1 cellular context compared by ENCODE assay signal in the genomic region with DNA sequence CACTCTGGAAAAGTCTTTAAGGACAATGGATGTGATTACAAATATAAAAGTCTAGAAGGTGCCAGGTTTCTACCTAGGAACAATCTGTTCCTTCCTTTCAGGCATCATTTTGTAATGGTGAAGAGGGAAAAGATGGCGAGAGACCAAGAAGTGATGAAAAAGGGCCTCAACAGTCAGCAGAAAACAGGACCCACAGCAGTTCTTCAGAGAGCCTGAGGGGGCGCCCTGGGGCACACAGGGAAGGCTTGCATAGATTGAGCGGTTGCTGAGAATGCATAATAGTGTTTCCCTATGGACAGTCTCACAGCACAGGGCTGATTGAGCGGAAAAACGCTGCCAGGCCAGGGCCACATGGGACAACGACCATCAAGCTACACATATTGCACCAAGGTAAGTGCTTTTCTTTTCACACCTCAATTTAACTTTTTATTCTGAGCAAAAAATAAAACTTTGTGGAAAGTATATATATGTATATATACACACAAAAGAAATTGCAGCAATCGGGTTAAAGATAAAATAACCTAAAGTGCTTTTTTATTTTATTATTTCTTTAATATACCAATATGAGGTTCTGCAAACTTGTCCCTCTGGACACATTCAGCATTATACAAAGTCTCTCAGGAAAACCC.
TF ChIP-seq lines count a peak whose summit lies in the region.

No MANE protein-coding gene starts in this region.

TF ChIP-seq in HepG2, 621 proteins besides CTCF, POLR2A, EP300 and RAD21 (continues in another document):
- TF ChIP-seq ISL2 (CRISPR knock-in tag; IDR thresholded peaks at IDR 0.05) (no peak), ZFX (CRISPR knock-in tag; IDR thresholded peaks at IDR 0.05; ENCODE audit: low read depth) (no peak), REL (CRISPR knock-in tag; conservative IDR thresholded peaks at IDR 0.05) (no peak), GATAD2A (CRISPR knock-in tag; IDR thresholded peaks at IDR 0.05) (peak; percentile 34; the same call in 1 of the 2 replicates), MAFK (conservative IDR thresholded peaks at IDR 0.05 in 1 of 2, IDR thresholded peaks at IDR 0.05 in 1 of 2; ENCODE audit: low read length in 2 of 2) (peak; percentile 72 to 87), KAT8 (CRISPR knock-in tag; IDR thresholded peaks at IDR 0.05) (peak; percentile 29; the same call in 1 of the 2 replicates), ZBTB3 (CRISPR knock-in tag; IDR thresholded peaks at IDR 0.05; ENCODE audit: borderline replicate concordance, low read depth) (no peak), NFE2L2 (IDR thresholded peaks at IDR 0.05; ENCODE audit: low read length) (peak; percentile 28; the same call in 1 of the 2 replicates), ZNF547 (CRISPR knock-in tag; IDR thresholded peaks at IDR 0.05) (no peak), MAFF (IDR thresholded peaks at IDR 0.05; ENCODE audit: low read depth, low read length) (peak; percentile 84), NR2F1 (CRISPR knock-in tag; IDR thresholded peaks at IDR 0.05) (no peak), POLR2AphosphoS5 (IDR thresholded peaks at IDR 0.05; ENCODE audit: low read depth, low read length) (no peak), ZNF614 (CRISPR knock-in tag; IDR thresholded peaks at IDR 0.05; ENCODE audit: borderline replicate concordance) (0 out of 2 replicates have a peak, but pooled peaks have one; percentile 55), NFKBIZ (CRISPR knock-in tag; IDR thresholded peaks at IDR 0.05) (no peak), EED (CRISPR knock-in tag; IDR thresholded peaks at IDR 0.05) (no peak), IKZF1 (IDR thresholded peaks at IDR 0.05) (no peak), ZNF790 (CRISPR knock-in tag; IDR thresholded peaks at IDR 0.05; ENCODE audit: borderline replicate concordance) (no peak), CREB1 (IDR thresholded peaks at IDR 0.05) (no peak), CREB1 (CRISPR knock-in tag; IDR thresholded peaks at IDR 0.05) (0 out of 2 replicates have a peak, but pooled peaks have one; percentile 1), BHLHE40 (IDR thresholded peaks at IDR 0.05; ENCODE audit: low read length) (0 out of 2 replicates have a peak, but pooled peaks have one; percentile 25), SALL1 (CRISPR knock-in tag; IDR thresholded peaks at IDR 0.05) (0 out of 2 replicates have a peak, but pooled peaks have one; percentile 19), ZNF749 (CRISPR knock-in tag; IDR thresholded peaks at IDR 0.05; ENCODE audit: borderline replicate concordance) (no peak), ZBTB7B (CRISPR knock-in tag; IDR thresholded peaks at IDR 0.05) (no peak)
- TF ChIP-seq, protein P1, sequence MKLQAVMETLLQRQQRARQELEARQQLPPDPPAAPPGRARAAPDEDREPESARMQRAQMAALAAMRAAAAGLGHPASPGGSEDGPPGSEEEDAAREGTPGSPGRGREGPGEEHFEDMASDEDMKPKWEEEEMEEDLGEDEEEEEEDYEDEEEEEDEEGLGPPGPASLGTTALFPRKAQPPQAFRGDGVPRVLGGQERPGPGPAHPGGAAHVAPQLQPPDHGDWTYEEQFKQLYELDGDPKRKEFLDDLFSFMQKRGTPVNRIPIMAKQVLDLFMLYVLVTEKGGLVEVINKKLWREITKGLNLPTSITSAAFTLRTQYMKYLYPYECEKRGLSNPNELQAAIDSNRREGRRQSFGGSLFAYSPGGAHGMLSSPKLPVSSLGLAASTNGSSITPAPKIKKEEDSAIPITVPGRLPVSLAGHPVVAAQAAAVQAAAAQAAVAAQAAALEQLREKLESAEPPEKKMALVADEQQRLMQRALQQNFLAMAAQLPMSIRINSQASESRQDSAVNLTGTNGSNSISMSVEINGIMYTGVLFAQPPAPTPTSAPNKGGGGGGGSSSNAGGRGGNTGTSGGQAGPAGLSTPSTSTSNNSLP (IDR thresholded peaks at IDR 0.05; ENCODE audit: low read depth, low read length) = peak; percentile 43; the same call in 1 of the 2 replicates
- TF ChIP-seq, protein P2, sequence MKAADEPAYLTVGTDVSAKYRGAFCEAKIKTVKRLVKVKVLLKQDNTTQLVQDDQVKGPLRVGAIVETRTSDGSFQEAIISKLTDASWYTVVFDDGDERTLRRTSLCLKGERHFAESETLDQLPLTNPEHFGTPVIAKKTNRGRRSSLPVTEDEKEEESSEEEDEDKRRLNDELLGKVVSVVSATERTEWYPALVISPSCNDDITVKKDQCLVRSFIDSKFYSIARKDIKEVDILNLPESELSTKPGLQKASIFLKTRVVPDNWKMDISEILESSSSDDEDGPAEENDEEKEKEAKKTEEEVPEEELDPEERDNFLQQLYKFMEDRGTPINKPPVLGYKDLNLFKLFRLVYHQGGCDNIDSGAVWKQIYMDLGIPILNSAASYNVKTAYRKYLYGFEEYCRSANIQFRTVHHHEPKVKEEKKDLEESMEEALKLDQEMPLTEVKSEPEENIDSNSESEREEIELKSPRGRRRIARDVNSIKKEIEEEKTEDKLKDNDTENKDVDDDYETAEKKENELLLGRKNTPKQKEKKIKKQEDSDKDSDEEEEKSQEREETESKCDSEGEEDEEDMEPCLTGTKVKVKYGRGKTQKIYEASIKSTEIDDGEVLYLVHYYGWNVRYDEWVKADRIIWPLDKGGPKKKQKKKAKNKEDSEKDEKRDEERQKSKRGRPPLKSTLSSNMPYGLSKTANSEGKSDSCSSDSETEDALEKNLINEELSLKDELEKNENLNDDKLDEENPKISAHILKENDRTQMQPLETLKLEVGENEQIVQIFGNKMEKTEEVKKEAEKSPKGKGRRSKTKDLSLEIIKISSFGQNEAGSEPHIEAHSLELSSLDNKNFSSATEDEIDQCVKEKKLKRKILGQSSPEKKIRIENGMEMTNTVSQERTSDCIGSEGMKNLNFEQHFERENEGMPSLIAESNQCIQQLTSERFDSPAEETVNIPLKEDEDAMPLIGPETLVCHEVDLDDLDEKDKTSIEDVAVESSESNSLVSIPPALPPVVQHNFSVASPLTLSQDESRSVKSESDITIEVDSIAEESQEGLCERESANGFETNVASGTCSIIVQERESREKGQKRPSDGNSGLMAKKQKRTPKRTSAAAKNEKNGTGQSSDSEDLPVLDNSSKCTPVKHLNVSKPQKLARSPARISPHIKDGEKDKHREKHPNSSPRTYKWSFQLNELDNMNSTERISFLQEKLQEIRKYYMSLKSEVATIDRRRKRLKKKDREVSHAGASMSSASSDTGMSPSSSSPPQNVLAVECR (CRISPR knock-in tag; IDR thresholded peaks at IDR 0.05; ENCODE audit: borderline replicate concordance) = no peak
- TF ChIP-seq, protein P3, sequence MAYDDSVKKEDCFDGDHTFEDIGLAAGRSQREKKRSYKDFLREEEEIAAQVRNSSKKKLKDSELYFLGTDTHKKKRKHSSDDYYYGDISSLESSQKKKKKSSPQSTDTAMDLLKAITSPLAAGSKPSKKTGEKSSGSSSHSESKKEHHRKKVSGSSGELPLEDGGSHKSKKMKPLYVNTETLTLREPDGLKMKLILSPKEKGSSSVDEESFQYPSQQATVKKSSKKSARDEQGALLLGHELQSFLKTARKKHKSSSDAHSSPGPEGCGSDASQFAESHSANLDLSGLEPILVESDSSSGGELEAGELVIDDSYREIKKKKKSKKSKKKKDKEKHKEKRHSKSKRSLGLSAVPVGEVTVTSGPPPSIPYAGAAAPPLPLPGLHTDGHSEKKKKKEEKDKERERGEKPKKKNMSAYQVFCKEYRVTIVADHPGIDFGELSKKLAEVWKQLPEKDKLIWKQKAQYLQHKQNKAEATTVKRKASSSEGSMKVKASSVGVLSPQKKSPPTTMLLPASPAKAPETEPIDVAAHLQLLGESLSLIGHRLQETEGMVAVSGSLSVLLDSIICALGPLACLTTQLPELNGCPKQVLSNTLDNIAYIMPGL (CRISPR knock-in tag; IDR thresholded peaks at IDR 0.05; ENCODE audit: borderline replicate concordance in 1 of 2, low read depth in 1 of 2) = peak; percentile 16 to 46; a peak in 1 of 4 replicates
- TF ChIP-seq, protein P4, sequence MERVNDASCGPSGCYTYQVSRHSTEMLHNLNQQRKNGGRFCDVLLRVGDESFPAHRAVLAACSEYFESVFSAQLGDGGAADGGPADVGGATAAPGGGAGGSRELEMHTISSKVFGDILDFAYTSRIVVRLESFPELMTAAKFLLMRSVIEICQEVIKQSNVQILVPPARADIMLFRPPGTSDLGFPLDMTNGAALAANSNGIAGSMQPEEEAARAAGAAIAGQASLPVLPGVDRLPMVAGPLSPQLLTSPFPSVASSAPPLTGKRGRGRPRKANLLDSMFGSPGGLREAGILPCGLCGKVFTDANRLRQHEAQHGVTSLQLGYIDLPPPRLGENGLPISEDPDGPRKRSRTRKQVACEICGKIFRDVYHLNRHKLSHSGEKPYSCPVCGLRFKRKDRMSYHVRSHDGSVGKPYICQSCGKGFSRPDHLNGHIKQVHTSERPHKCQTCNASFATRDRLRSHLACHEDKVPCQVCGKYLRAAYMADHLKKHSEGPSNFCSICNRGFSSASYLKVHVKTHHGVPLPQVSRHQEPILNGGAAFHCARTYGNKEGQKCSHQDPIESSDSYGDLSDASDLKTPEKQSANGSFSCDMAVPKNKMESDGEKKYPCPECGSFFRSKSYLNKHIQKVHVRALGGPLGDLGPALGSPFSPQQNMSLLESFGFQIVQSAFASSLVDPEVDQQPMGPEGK (CRISPR knock-in tag; IDR thresholded peaks at IDR 0.05) = 0 out of 2 replicates have a peak, but pooled peaks have one; percentile 19
- TF ChIP-seq, protein P5, sequence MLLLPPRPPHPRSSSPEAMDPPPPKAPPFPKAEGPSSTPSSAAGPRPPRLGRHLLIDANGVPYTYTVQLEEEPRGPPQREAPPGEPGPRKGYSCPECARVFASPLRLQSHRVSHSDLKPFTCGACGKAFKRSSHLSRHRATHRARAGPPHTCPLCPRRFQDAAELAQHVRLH (CRISPR knock-in tag; IDR thresholded peaks at IDR 0.05; ENCODE audit: borderline replicate concordance, low read depth) = no peak
- TF ChIP-seq, protein P6, sequence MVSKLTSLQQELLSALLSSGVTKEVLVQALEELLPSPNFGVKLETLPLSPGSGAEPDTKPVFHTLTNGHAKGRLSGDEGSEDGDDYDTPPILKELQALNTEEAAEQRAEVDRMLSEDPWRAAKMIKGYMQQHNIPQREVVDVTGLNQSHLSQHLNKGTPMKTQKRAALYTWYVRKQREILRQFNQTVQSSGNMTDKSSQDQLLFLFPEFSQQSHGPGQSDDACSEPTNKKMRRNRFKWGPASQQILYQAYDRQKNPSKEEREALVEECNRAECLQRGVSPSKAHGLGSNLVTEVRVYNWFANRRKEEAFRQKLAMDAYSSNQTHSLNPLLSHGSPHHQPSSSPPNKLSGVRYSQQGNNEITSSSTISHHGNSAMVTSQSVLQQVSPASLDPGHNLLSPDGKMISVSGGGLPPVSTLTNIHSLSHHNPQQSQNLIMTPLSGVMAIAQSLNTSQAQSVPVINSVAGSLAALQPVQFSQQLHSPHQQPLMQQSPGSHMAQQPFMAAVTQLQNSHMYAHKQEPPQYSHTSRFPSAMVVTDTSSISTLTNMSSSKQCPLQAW (CRISPR knock-in tag; IDR thresholded peaks at IDR 0.05) = no peak
- TF ChIP-seq, protein P7, sequence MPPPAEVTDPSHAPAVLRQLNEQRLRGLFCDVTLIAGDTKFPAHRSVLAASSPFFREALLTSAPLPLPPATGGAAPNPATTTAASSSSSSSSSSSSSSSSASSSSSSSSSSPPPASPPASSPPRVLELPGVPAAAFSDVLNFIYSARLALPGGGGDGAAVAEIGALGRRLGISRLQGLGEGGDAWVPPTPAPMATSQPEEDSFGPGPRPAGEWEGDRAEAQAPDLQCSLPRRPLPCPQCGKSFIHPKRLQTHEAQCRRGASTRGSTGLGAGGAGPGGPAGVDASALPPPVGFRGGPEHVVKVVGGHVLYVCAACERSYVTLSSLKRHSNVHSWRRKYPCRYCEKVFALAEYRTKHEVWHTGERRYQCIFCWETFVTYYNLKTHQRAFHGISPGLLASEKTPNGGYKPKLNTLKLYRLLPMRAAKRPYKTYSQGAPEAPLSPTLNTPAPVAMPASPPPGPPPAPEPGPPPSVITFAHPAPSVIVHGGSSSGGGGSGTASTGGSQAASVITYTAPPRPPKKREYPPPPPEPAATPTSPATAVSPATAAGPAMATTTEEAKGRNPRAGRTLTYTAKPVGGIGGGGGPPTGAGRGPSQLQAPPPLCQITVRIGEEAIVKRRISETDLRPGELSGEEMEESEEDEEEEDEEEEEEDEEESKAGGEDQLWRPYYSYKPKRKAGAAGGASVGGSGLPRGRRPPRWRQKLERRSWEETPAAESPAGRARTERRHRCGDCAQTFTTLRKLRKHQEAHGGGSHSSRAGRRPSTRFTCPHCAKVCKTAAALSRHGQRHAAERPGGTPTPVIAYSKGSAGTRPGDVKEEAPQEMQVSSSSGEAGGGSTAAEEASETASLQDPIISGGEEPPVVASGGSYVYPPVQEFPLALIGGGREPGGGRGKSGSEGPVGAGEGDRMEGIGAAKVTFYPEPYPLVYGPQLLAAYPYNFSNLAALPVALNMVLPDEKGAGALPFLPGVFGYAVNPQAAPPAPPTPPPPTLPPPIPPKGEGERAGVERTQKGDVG (CRISPR knock-in tag; IDR thresholded peaks at IDR 0.05; ENCODE audit: borderline replicate concordance) = peak; percentile 48; the same call in 1 of the 2 replicates
- TF ChIP-seq, protein P8, sequence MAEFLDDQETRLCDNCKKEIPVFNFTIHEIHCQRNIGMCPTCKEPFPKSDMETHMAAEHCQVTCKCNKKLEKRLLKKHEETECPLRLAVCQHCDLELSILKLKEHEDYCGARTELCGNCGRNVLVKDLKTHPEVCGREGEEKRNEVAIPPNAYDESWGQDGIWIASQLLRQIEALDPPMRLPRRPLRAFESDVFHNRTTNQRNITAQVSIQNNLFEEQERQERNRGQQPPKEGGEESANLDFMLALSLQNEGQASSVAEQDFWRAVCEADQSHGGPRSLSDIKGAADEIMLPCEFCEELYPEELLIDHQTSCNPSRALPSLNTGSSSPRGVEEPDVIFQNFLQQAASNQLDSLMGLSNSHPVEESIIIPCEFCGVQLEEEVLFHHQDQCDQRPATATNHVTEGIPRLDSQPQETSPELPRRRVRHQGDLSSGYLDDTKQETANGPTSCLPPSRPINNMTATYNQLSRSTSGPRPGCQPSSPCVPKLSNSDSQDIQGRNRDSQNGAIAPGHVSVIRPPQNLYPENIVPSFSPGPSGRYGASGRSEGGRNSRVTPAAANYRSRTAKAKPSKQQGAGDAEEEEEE (CRISPR knock-in tag; IDR thresholded peaks at IDR 0.05; ENCODE audit: borderline replicate concordance) = no peak
- TF ChIP-seq, protein P9, sequence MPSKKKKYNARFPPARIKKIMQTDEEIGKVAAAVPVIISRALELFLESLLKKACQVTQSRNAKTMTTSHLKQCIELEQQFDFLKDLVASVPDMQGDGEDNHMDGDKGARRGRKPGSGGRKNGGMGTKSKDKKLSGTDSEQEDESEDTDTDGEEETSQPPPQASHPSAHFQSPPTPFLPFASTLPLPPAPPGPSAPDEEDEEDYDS (CRISPR knock-in tag; IDR thresholded peaks at IDR 0.05) = no peak
- TF ChIP-seq, protein P10, sequence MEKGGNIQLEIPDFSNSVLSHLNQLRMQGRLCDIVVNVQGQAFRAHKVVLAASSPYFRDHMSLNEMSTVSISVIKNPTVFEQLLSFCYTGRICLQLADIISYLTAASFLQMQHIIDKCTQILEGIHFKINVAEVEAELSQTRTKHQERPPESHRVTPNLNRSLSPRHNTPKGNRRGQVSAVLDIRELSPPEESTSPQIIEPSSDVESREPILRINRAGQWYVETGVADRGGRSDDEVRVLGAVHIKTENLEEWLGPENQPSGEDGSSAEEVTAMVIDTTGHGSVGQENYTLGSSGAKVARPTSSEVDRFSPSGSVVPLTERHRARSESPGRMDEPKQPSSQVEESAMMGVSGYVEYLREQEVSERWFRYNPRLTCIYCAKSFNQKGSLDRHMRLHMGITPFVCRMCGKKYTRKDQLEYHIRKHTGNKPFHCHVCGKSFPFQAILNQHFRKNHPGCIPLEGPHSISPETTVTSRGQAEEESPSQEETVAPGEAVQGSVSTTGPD (CRISPR knock-in tag; IDR thresholded peaks at IDR 0.05) = no peak
